Comparison of ENCODE assay signal across 8 cellular contexts in the genomic region with DNA sequence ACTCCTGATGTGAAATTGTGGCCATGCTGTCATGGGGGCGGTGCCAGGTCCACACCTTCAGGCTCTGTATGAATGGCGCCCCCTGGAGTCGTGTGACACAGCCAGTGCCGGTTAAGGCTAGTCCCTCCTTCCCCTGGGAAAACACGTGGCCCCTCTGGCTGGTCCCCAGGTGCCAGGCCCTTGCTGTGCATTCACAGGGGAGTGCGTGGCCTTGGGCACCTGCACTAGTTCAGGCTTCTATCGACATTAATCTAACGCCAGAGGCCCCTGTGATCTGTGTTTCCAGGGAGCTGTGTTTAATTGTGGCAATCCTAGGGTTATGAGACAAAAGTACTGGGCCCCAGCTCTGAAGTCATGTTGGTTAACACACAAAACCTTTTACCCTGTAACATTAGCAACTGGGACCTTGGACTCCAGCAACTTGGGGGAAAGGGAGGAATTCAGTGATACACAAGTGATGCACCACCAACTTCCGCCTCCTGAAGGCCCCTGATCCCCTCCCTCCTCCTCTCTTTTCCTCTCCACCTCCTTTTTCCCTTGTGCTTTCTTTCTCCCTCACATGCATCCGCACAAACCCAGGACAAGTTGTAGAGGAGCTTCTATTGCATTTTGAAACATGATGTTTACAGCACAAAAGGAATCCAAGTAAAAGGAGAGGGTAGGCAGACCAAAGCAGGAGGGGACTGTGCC.
DNase-seq lines count a peak whose midpoint lies in the region; ATAC-seq and TF ChIP-seq lines count a peak whose summit lies in the region.

No MANE protein-coding gene starts in this region.

- H2AK5ac ChIP-seq in H9 (ENCODE audit: insufficient read length, low read length) = no peak overlapping the region

- H4K5ac ChIP-seq in H9 (ENCODE audit: insufficient read length, low read depth, low read length) = no peak overlapping the region

- H4K8ac ChIP-seq in H9 (replicated peaks; ENCODE audit: insufficient read length, low read depth, low read length) = no peak overlapping the region

- no peak overlapping the region for H2BK15ac ChIP-seq in H9 (ENCODE audit: low read depth, low read length)

- no peak overlapping the region for H3K9ac ChIP-seq in H9 (ENCODE audit: extremely low read depth, insufficient read length, low read length)

- no peak overlapping the region for H2BK5ac ChIP-seq in H9 (ENCODE audit: insufficient read length, low read length)

- no peaks in the 10 kb centered on the region for H4K20me1 ChIP-seq in H9 (ENCODE audit: control insufficient read depth, insufficient read depth, insufficient read length)

- no peak overlapping the region for H2BK20ac ChIP-seq in H9 (ENCODE audit: low read depth, low read length, poor library complexity, severe bottlenecking)

- H3K4me1 ChIP-seq in H9 (ENCODE audit: insufficient read depth, low read length) (peaks cover 15% of the 10 kb centered on the region), heart right ventricle (peaks cover 5 to 65% (median 42%) of the 10 kb centered on the region in 9 donors)

- peak overlapping the region in 1 of 3 experiments; percentile 19; a peak in 1 of 7 replicates for H3K27ac Mint-ChIP-seq in H9
- H3K27ac Mint-ChIP-seq in activated naive CD8-positive, alpha-beta T cell treated with anti-CD3 and anti-CD28 coated beads for 36 hours = no peak overlapping the region

- H3K56ac ChIP-seq in H9 (ENCODE audit: insufficient read length, low read depth, low read length) = no peak overlapping the region

- no peak overlapping the region for H3K18ac ChIP-seq in H9 (ENCODE audit: insufficient read length, low read depth, low read length)

- no CpG with 5 or more reads among the region's 10 CpGs for WGBS in H9 (ENCODE audit: extremely low coverage, insufficient read length, low lambda C conversion rate)
- 35 to 36% methylated on average over 10 of the region's 10 CpGs for WGBS in heart right ventricle, 2 donors

- peaks cover 0 to 60% (median 0%) of the 10 kb centered on the region in 9 donors for H3K36me3 ChIP-seq in heart right ventricle

- H3K36me3 Mint-ChIP-seq in H9 (ENCODE audit: insufficient read depth in 1 of 3, low read depth in 3 of 3) = peaks cover 3 to 4% (median 4%) of the 10 kb centered on the region in 3 experiments; a peak in 6 of 7 replicates
- H3K36me3 Mint-ChIP-seq in activated naive CD8-positive, alpha-beta T cell treated with anti-CD3 and anti-CD28 coated beads for 36 hours = peaks cover 4% of the 10 kb centered on the region

- H3K9me3 ChIP-seq in H9 (ENCODE audit: control insufficient read depth, low read depth, low read length) (no peaks in the 10 kb centered on the region), heart right ventricle (no peaks in the 10 kb centered on the region)

- H2AFZ ChIP-seq in H9 (ENCODE audit: low read length) = no peak overlapping the region

- no peak overlapping the region for H3K4me3 Mint-ChIP-seq in H9
- H3K4me3 Mint-ChIP-seq in activated naive CD8-positive, alpha-beta T cell treated with anti-CD3 and anti-CD28 coated beads for 36 hours = no peak overlapping the region

- H3K79me2 ChIP-seq in H9 (ENCODE audit: insufficient read depth, low read length) = no peaks in the 10 kb centered on the region

- TF ChIP-seq CTCF in H9 (conservative IDR thresholded peaks at IDR 0.05) (peak; percentile 83), heart right ventricle (IDR thresholded peaks at IDR 0.05) (peak; percentile 51 to 78 (median 71))

- H3K79me1 ChIP-seq in H9 (ENCODE audit: insufficient read depth, low read depth, low read length, poor library complexity, severe bottlenecking) = no peaks in the 10 kb centered on the region

- DNase-seq in DMS114 treated with DMSO at 0.1 percent for 48 hours (lab: John Stamatoyannopoulos, UW; ENCODE audit: unreplicated experiment) (peak; percentile 72), H9 (peak; percentile 89), NCI-H128 (lab: John Stamatoyannopoulos, UW; ENCODE audit: unreplicated experiment) (peak; percentile 66), SKM-1 treated with dmso at 0.1 percent for 144 hours (lab: John Stamatoyannopoulos, UW; ENCODE audit: unreplicated experiment) (peak; percentile 57), heart right ventricle (peak; percentile 88 to 89), sciatic nerve (ENCODE audit: low spot score) (peak; percentile 89), dedifferentiated amniotic fluid mesenchymal stem cell (ENCODE audit: extremely low spot score) (no peak)
- peak; percentile 81 for DNase-seq in activated naive CD8-positive, alpha-beta T cell treated with anti-CD3 and anti-CD28 coated beads for 36 hours

- H3K9me3 Mint-ChIP-seq in H9 = no peaks in the 10 kb centered on the region
- no peaks in the 10 kb centered on the region for H3K9me3 Mint-ChIP-seq in activated naive CD8-positive, alpha-beta T cell treated with anti-CD3 and anti-CD28 coated beads for 36 hours

- H3K27me3 ChIP-seq in H9 (ENCODE audit: insufficient read depth, low read length) (no peaks in the 10 kb centered on the region), heart right ventricle (no peaks in the 10 kb centered on the region)

- H3K27me3 Mint-ChIP-seq in H9 (ENCODE audit: low read depth) = no peaks in the 10 kb centered on the region
- no peaks in the 10 kb centered on the region for H3K27me3 Mint-ChIP-seq in activated naive CD8-positive, alpha-beta T cell treated with anti-CD3 and anti-CD28 coated beads for 36 hours

- H3K4me2 ChIP-seq in H9 (ENCODE audit: insufficient read depth, insufficient read length, low read length) = no peak overlapping the region

- H3K4ac ChIP-seq in H9 (ENCODE audit: low read depth, low read length) = no peak overlapping the region

- intact Hi-C loops in heart right ventricle (cut with DNase I) = loop anchor here in 7 of 10 donors (1.0 to 10.0 kb wide), 7 partner anchors 124 to 334 kb away; partner anchors contain the start of gene RREB1 (in 1 of the 7)
- intact Hi-C loops in sciatic nerve (cut with DNase I) = loop anchor here (10.0 kb wide), 1 partner anchor 84 kb away; no protein-coding TSS in a partner anchor

- ATAC-seq in heart right ventricle (peak; percentile 66 to 90 (median 85)), sciatic nerve (peak; percentile 55)

- no peaks in the 10 kb centered on the region for H3K23me2 ChIP-seq in H9 (ENCODE audit: insufficient read length, low read depth, low read length, poor library complexity, severe bottlenecking)

- H2BK120ac ChIP-seq in H9 (ENCODE audit: low read depth, low read length, poor library complexity, severe bottlenecking) = no peak overlapping the region

- no peak overlapping the region for H3K4me3 ChIP-seq in heart right ventricle

- no peak overlapping the region for H3K23ac ChIP-seq in H9 (ENCODE audit: insufficient read length, low read depth, low read length)

- no peak overlapping the region for H3T11ph ChIP-seq in H9 (ENCODE audit: low read length)

- no peak overlapping the region for H3K14ac ChIP-seq in H9 (ENCODE audit: insufficient read depth, low read length)

- H3K27ac ChIP-seq in H9 (ENCODE audit: insufficient read length, low read depth, low read length) (no peak overlapping the region), heart right ventricle (peak overlapping the region in 8 of 10 donors; percentile 10 to 65 (median 34))

- H4K91ac ChIP-seq in H9 (ENCODE audit: insufficient read length, low read depth, low read length) = no peak overlapping the region

- H3K4me1 Mint-ChIP-seq in H9 = peaks cover 36 to 40% of the 10 kb centered on the region in 2 experiments
- H3K4me1 Mint-ChIP-seq in activated naive CD8-positive, alpha-beta T cell treated with anti-CD3 and anti-CD28 coated beads for 36 hours = peaks cover 21% of the 10 kb centered on the region

- H2BK12ac ChIP-seq in H9 (ENCODE audit: insufficient read length, low read depth, low read length) = no peak overlapping the region
